10 cellular contexts compared by ENCODE assay signal in the genomic region with DNA sequence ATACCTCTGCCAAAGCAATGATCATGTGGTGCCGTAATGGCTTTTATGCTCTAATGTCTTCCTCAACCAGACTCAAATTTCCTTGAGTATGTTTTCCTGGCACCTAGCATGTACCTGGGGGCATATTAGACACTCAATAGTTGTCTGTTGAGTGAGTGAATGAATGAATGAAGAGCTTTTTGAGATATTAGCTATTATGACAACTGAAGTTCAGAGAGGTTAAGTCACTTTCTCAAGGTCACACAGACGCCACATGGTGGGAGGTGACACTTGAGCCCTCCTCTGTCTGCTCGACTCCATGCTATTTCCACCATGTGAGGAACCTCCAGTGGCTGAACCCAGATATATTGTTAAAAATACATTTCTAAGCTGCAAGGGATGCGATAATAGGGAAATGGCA.
DNase-seq lines count a peak whose midpoint lies in the region; ATAC-seq, FAIRE-seq and TF ChIP-seq lines count a peak whose summit lies in the region.
"Had no signal": no experiment of that assay in that cellular context is flagged by ENCODE, and none has a peak within 500 bp of the region (broad histone marks: within the 10 kb centered on the region; RNA-seq: fewer than 3 reads in every experiment).

No MANE protein-coding gene starts in this region.

- H2AFZ ChIP-seq in SK-N-SH (ENCODE audit: low read depth), result no peak overlapping the region

- peaks cover 55% of the 10 kb centered on the region for H3F3A ChIP-seq in SK-N-SH (replicated peaks; ENCODE audit: insufficient read depth)

- no peak for FAIRE-seq in D721Med (lab: Jason Lieb, UNC)

- no peaks in the 10 kb centered on the region for H3K9me3 ChIP-seq in SK-N-SH
- H3K9me3 ChIP-seq in liver (ENCODE audit: control insufficient read depth in 4 of 4, low read length in 3 of 4), result no peaks in the 10 kb centered on the region
- H3K9me3 ChIP-seq in suprapubic skin, result no peaks in the 10 kb centered on the region

- no peak for TF ChIP-seq CTCF in SK-N-SH (IDR thresholded peaks at IDR 0.05)
- no peak for TF ChIP-seq CTCF in liver (IDR thresholded peaks at IDR 0.05; ENCODE audit: low read depth, low read length, missing input control)
- TF ChIP-seq CTCF in suprapubic skin (IDR thresholded peaks at IDR 0.05), result no peak
- TF ChIP-seq CTCF in D721Med (IDR thresholded peaks at IDR 0.05; ENCODE audit: insufficient read depth, missing control alignments), result no peak
- TF ChIP-seq CTCF in lower leg skin (IDR thresholded peaks at IDR 0.05), result no peak

- CTCF ChIA-PET in SK-N-SH (lab: Yijun Ruan, JAX), result no interaction called here

- no peak overlapping the region for H3K4me3 ChIP-seq in SK-N-SH (ENCODE audit: low read depth in 2 of 2, low read length in 1 of 2)
- peak overlapping the region in 1 of 3 donors; percentile 68 for H3K4me3 ChIP-seq in liver (ENCODE audit: low read depth in 1 of 3, low read length in 3 of 3)
- peak overlapping the region; percentile 51 for H3K4me3 ChIP-seq in suprapubic skin
- no peak overlapping the region for H3K4me3 ChIP-seq in lower leg skin (ENCODE audit: low read depth, poor library complexity, severe bottlenecking)

- TF ChIP-seq RAD21 in SK-N-SH (IDR thresholded peaks at IDR 0.05; ENCODE audit: low read length) (no peak), liver (IDR thresholded peaks at IDR 0.05) (no peak)

- intact Hi-C loops in lower leg skin (cut with DNase I; ENCODE audit: low total_unique reads), result no loop called here

- POLR2A ChIA-PET in SK-N-SH (lab: Yijun Ruan, JAX), result no interaction called here

- H3K36me3 Mint-ChIP-seq in activated naive CD8-positive, alpha-beta T cell treated with anti-CD3 and anti-CD28 coated beads for 36 hours, result no peaks in the 10 kb centered on the region

- H3K36me3 ChIP-seq in SK-N-SH (replicated peaks in 1 of 2; ENCODE audit: control insufficient read depth in 1 of 2, insufficient read depth in 2 of 2, low read length in 1 of 2) (peaks cover 3 to 15% of the 10 kb centered on the region in 2 experiments), liver (ENCODE audit: control insufficient read depth in 4 of 4, insufficient read depth in 3 of 4, low read depth in 1 of 4, low read length in 3 of 4) (no peaks in the 10 kb centered on the region), suprapubic skin (no peaks in the 10 kb centered on the region)

- H3K79me2 ChIP-seq in SK-N-SH (ENCODE audit: insufficient read depth), result 0 out of 2 replicates have a peak, but pooled peaks cover 3% of the 10 kb centered on the region

- TF ChIP-seq POLR2A in suprapubic skin (IDR thresholded peaks at IDR 0.05) (no peak), lower leg skin (IDR thresholded peaks at IDR 0.05) (no peak)

- H3K9ac ChIP-seq in SK-N-SH (no peak overlapping the region), liver (ENCODE audit: low read depth in 1 of 2, low read length in 2 of 2) (no peak overlapping the region)

- H3K9me3 Mint-ChIP-seq in activated naive CD8-positive, alpha-beta T cell treated with anti-CD3 and anti-CD28 coated beads for 36 hours, result no peaks in the 10 kb centered on the region

- H3K27ac ChIP-seq in SK-N-SH (ENCODE audit: low read depth in 2 of 2, low read length in 1 of 2), result peak overlapping the region; percentile 76 to 96; a peak in 3 of 4 replicates
- peak overlapping the region; percentile 11 to 65 for H3K27ac ChIP-seq in liver (ENCODE audit: low read depth in 1 of 2, low read length in 2 of 2)
- H3K27ac ChIP-seq in suprapubic skin, result peak overlapping the region; percentile 92

- H3K9me2 ChIP-seq in SK-N-SH, result no peaks in the 10 kb centered on the region

- H3K27ac Mint-ChIP-seq in activated naive CD8-positive, alpha-beta T cell treated with anti-CD3 and anti-CD28 coated beads for 36 hours, result no peak overlapping the region

- peak overlapping the region; percentile 69 for H3K4me3 Mint-ChIP-seq in activated naive CD8-positive, alpha-beta T cell treated with anti-CD3 and anti-CD28 coated beads for 36 hours

- no peak for TF ChIP-seq EP300 in SK-N-SH (IDR thresholded peaks at IDR 0.05; ENCODE audit: borderline replicate concordance in 1 of 2, low read depth in 1 of 2, low read length in 1 of 2)
- TF ChIP-seq EP300 in suprapubic skin (IDR thresholded peaks at IDR 0.05), result no peak

- peaks cover 19% of the 10 kb centered on the region for H3K4me1 Mint-ChIP-seq in activated naive CD8-positive, alpha-beta T cell treated with anti-CD3 and anti-CD28 coated beads for 36 hours

- no peak for ATAC-seq in SK-N-SH treated with all-trans-retinoic acid at 6 μM for 48 hours

- peaks cover 10 to 32% of the 10 kb centered on the region in 2 experiments for H3K4me1 ChIP-seq in SK-N-SH (ENCODE audit: control insufficient read depth in 1 of 2, insufficient read depth in 2 of 2, low read depth in 1 of 2, low read length in 1 of 2)
- peaks cover 0 to 19% (median 14%) of the 10 kb centered on the region in 4 donors for H3K4me1 ChIP-seq in liver (ENCODE audit: control insufficient read depth in 4 of 4, insufficient read depth in 4 of 4, low read length in 3 of 4)
- H3K4me1 ChIP-seq in suprapubic skin, result peaks cover 26% of the 10 kb centered on the region

- DNase-seq in SK-N-SH (no peak), suprapubic skin (ENCODE audit: low spot score in 2 of 2) (no peak), D721Med (ENCODE audit: insufficient read length, low spot score) (no peak), lower leg skin (ENCODE audit: low spot score in 2 of 2) (no peak), NCI-H1694 (lab: John Stamatoyannopoulos, UW) (no peak)
- no peak for DNase-seq in activated naive CD8-positive, alpha-beta T cell treated with anti-CD3 and anti-CD28 coated beads for 36 hours
- DNase-seq: 8988T, NCI-H2029 treated with DMSO at 0.1 percent for 48 hours had no signal

- H4K20me1 ChIP-seq in SK-N-SH (ENCODE audit: insufficient read depth), result no peaks in the 10 kb centered on the region

- H3K4me2 ChIP-seq in SK-N-SH, result peak overlapping the region; percentile 44; the same call in 1 of the 2 replicates

- no peaks in the 10 kb centered on the region for H3K27me3 ChIP-seq in SK-N-SH (ENCODE audit: insufficient read depth)
- no peaks in the 10 kb centered on the region for H3K27me3 ChIP-seq in liver (ENCODE audit: control insufficient read depth in 4 of 4, insufficient read depth in 4 of 4, low read length in 3 of 4)
- no peaks in the 10 kb centered on the region for H3K27me3 ChIP-seq in suprapubic skin

- no peaks in the 10 kb centered on the region for H3K27me3 Mint-ChIP-seq in activated naive CD8-positive, alpha-beta T cell treated with anti-CD3 and anti-CD28 coated beads for 36 hours

- 86% methylated on average over 4 of the region's 4 CpGs for WGBS in SK-N-SH (ENCODE audit: low lambda C conversion rate)
- WGBS in liver, result 84% methylated on average over 4 of the region's 4 CpGs
- 70% methylated on average over 4 of the region's 4 CpGs for WGBS in suprapubic skin
- WGBS in lower leg skin, 2 donors, result 65 to 69% methylated on average over 4 of the region's 4 CpGs

TF ChIP-seq in SK-N-SH, 30 proteins besides CTCF, POLR2A, EP300 and RAD21 (continues in another document):
- TF ChIP-seq MXI1 (IDR thresholded peaks at IDR 0.05; ENCODE audit: low read depth, low read length) (no peak), TAF1 (IDR thresholded peaks at IDR 0.05; ENCODE audit: borderline replicate concordance, low read depth, low read length) (no peak), SMC3 (IDR thresholded peaks at IDR 0.05; ENCODE audit: low read depth, low read length) (no peak)
- TF ChIP-seq, protein P1, sequence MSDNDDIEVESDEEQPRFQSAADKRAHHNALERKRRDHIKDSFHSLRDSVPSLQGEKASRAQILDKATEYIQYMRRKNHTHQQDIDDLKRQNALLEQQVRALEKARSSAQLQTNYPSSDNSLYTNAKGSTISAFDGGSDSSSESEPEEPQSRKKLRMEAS (IDR thresholded peaks at IDR 0.05; ENCODE audit: low read depth), result no peak
- TF ChIP-seq, protein P2, sequence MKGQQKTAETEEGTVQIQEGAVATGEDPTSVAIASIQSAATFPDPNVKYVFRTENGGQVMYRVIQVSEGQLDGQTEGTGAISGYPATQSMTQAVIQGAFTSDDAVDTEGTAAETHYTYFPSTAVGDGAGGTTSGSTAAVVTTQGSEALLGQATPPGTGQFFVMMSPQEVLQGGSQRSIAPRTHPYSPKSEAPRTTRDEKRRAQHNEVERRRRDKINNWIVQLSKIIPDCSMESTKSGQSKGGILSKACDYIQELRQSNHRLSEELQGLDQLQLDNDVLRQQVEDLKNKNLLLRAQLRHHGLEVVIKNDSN (IDR thresholded peaks at IDR 0.05; ENCODE audit: borderline replicate concordance, low read depth), result no peak

TF ChIP-seq in SK-N-SH treated with all-trans-retinoic acid at 6 μM for 48 hours, 23 proteins besides CTCF, POLR2A, EP300 and RAD21:
- TF ChIP-seq ESRRG (CRISPR knock-in tag; IDR thresholded peaks at IDR 0.05) (no peak), PPARA (CRISPR knock-in tag; IDR thresholded peaks at IDR 0.05; ENCODE audit: borderline replicate concordance) (no peak), OSR1 (CRISPR knock-in tag; IDR thresholded peaks at IDR 0.05) (no peak)

TF ChIP-seq in liver, 16 proteins besides CTCF, POLR2A, EP300 and RAD21 (continues in another document):
- TF ChIP-seq HNF4A (conservative IDR thresholded peaks at IDR 0.05) (no peak), NR2F2 (IDR thresholded peaks at IDR 0.05) (no peak), FOXA2 (IDR thresholded peaks at IDR 0.05) (no peak), GABPA (IDR thresholded peaks at IDR 0.05 in 1 of 2, conservative IDR thresholded peaks at IDR 0.05 in 1 of 2) (no peak)
- TF ChIP-seq, protein P1 (IDR thresholded peaks at IDR 0.05), result no peak
- TF ChIP-seq, protein P3, sequence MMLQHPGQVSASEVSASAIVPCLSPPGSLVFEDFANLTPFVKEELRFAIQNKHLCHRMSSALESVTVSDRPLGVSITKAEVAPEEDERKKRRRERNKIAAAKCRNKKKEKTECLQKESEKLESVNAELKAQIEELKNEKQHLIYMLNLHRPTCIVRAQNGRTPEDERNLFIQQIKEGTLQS (IDR thresholded peaks at IDR 0.05), result no peak
- TF ChIP-seq, protein P4, sequence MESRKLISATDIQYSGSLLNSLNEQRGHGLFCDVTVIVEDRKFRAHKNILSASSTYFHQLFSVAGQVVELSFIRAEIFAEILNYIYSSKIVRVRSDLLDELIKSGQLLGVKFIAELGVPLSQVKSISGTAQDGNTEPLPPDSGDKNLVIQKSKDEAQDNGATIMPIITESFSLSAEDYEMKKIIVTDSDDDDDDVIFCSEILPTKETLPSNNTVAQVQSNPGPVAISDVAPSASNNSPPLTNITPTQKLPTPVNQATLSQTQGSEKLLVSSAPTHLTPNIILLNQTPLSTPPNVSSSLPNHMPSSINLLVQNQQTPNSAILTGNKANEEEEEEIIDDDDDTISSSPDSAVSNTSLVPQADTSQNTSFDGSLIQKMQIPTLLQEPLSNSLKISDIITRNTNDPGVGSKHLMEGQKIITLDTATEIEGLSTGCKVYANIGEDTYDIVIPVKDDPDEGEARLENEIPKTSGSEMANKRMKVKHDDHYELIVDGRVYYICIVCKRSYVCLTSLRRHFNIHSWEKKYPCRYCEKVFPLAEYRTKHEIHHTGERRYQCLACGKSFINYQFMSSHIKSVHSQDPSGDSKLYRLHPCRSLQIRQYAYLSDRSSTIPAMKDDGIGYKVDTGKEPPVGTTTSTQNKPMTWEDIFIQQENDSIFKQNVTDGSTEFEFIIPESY (IDR thresholded peaks at IDR 0.05), result no peak

Comparison
In these comparisons a context has a peak if more than half of its experiments do, and no peak if none do; other contexts are left out.
1. H3K27ac ChIP-seq: peak in every context shown above with its lines; median percentile 92 in suprapubic skin; 86 in SK-N-SH; 38 in liver.